ENCODE assay signal across 36 cellular contexts in the genomic region with DNA sequence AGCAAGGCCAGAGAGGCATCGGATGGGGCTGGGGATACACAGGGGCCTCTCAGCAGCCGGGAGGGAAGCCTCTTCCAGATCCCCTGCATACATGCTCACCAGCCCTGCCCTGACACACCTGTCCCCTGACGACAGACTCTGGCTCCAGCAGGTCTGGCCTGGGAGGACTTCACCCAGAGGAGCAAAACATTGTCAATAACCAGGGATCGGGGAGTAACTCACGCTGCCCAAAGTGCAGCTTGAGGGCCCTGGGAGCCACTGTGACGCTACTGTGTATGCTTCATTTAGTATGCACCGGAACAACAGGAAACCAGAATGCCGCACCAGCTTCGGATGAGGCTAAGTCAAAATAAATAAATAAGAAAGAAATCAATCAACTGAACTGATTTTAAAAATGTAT. TPM values are rescaled to one million over a fixed set of nuclear protein-coding genes. Genes with fewer than 3 reads are reported as not detected.
DNase-seq lines count a peak whose midpoint lies in the region; ATAC-seq and TF ChIP-seq lines count a peak whose summit lies in the region.
"Had no signal": no experiment of that assay in that cellular context is flagged by ENCODE, and none has a peak within 500 bp of the region (broad histone marks: within the 10 kb centered on the region; RNA-seq: fewer than 3 reads in every experiment).

No MANE protein-coding gene starts in this region.

- H4K20me1 ChIP-seq in BLaER1 = no peaks in the 10 kb centered on the region

- intact Hi-C loops in Calu3 (cut with micrococcal nuclease; ENCODE audit: unreplicated experiment) = no loop called here

- peak overlapping the region; percentile 79 for H3K9ac ChIP-seq in BLaER1

- no peak overlapping the region for H3K27ac Mint-ChIP-seq in T-helper 17 cell
- H3K27ac Mint-ChIP-seq in naive B cell = peak overlapping the region; percentile 90 to 99 (median 95)
- no peak overlapping the region for H3K27ac Mint-ChIP-seq in Calu3 (ENCODE audit: unreplicated experiment)
- H3K27ac Mint-ChIP-seq: activated naive CD8-positive, alpha-beta T cell treated with anti-CD3 and anti-CD28 coated beads for 36 hours had no signal

- H3K4me3 Mint-ChIP-seq in T-helper 17 cell = no peak overlapping the region
- H3K4me3 Mint-ChIP-seq in naive B cell = peak overlapping the region; percentile 35 to 89 (median 70)
- no peak overlapping the region for H3K4me3 Mint-ChIP-seq in Calu3 (ENCODE audit: low read depth, unreplicated experiment)
- H3K4me3 Mint-ChIP-seq: activated naive CD8-positive, alpha-beta T cell treated with anti-CD3 and anti-CD28 coated beads for 36 hours; activated T-cell treated with anti-CD3 and anti-CD28 coated beads, Interleukin-2, amount 50 U/mL, for 4 hours; stimulated activated naive B cell treated with anti-CD40 and anti-IgM and Interleukin-4, amounts not matched to agents 10 μg/mL and 1 μg/mL and 100 μg/mL, for 72 hours had no signal

- H3K36me3 ChIP-seq in BLaER1 = no peaks in the 10 kb centered on the region
- H3K36me3 ChIP-seq: sigmoid colon, suprapubic skin, upper lobe of right lung had no signal

- CTCF ChIA-PET in Calu3 (lab: Charles Lee) = interaction anchor here (0.6 to 1.2 kb wide), 2 partner anchors 10 to 358 kb away, joined by 3 to 4 read pairs; no protein-coding TSS in a partner anchor

- DNase-seq in DMS79 (lab: John Stamatoyannopoulos, UW) (peak; percentile 81), T-helper 17 cell (no peak), naive B cell (no peak), Calu3 (no peak)
- DNase-seq in stimulated activated CD4-positive, alpha-beta T cell treated with anti-CD3 and anti-CD28 coated beads, Interleukin-2, amount 100 ng/mL, for 48 hours = no peak
- no peak for DNase-seq in effector CD4-positive, alpha-beta T cell
- DNase-seq: activated CD4-positive, CD25-positive, alpha-beta regulatory T cell; activated gamma-delta T cell; activated naive CD8-positive, alpha-beta T cell treated with anti-CD3 and anti-CD28 coated beads for 36 hours; activated T-cell treated with anti-CD3 and anti-CD28 coated beads, Interleukin-2, amount 50 U/mL, for 4 hours; aorta; Caco-2; effector memory CD4-positive, alpha-beta T cell; GOT3; hypothalamus; left colon; mesenchymal stem cell; NCI-H1048; NCI-H1930; NCI-H226; NCI-H774; sigmoid colon; stimulated activated CD4-positive, alpha-beta T cell treated with anti-CD3 and anti-CD28 coated beads, Interleukin-15, amount 100 ng/mL, for 24 hours; stimulated activated naive B cell treated with anti-CD40 and anti-IgM and Interleukin-4, amounts not matched to agents 10 μg/mL and 1 μg/mL and 100 μg/mL, for 72 hours; T-helper 1 cell; upper lobe of right lung had no signal

- no peak for TF ChIP-seq CTCF in Calu3 (IDR thresholded peaks at IDR 0.05; ENCODE audit: unreplicated experiment)

- H3K4me1 ChIP-seq in BLaER1 = peaks cover 98% of the 10 kb centered on the region
- H3K4me1 ChIP-seq: sigmoid colon had no signal

- H3K4me3 ChIP-seq in BLaER1 = peak overlapping the region; percentile 40
- H3K4me3 ChIP-seq: K562, sigmoid colon, SK-N-MC, suprapubic skin, upper lobe of right lung had no signal

- peaks cover 6% of the 10 kb centered on the region for H3K27me3 Mint-ChIP-seq in T-helper 17 cell
- H3K27me3 Mint-ChIP-seq in naive B cell = no peaks in the 10 kb centered on the region
- H3K27me3 Mint-ChIP-seq in Calu3 (ENCODE audit: unreplicated experiment) = no peaks in the 10 kb centered on the region
- H3K27me3 Mint-ChIP-seq: stimulated activated naive B cell treated with anti-CD40 and anti-IgM and Interleukin-4, amounts not matched to agents 10 μg/mL and 1 μg/mL and 100 μg/mL, for 72 hours had no signal

- H3K9me3 ChIP-seq in BLaER1 = no peaks in the 10 kb centered on the region
- no peaks in the 10 kb centered on the region for H3K9me3 ChIP-seq in T-helper 17 cell (ENCODE audit: control insufficient read depth, low read length, poor library complexity, severe bottlenecking)
- H3K9me3 ChIP-seq: Caco-2, sigmoid colon, suprapubic skin, upper lobe of right lung had no signal

- H3K9me3 Mint-ChIP-seq in naive B cell (no peaks in the 10 kb centered on the region), Calu3 (ENCODE audit: low read depth, unreplicated experiment) (no peaks in the 10 kb centered on the region)
- H3K9me3 Mint-ChIP-seq: activated naive CD8-positive, alpha-beta T cell treated with anti-CD3 and anti-CD28 coated beads for 36 hours; activated T-cell treated with anti-CD3 and anti-CD28 coated beads, Interleukin-2, amount 50 U/mL, for 4 hours; stimulated activated naive B cell treated with anti-CD40 and anti-IgM and Interleukin-4, amounts not matched to agents 10 μg/mL and 1 μg/mL and 100 μg/mL, for 72 hours had no signal

- H3K36me3 Mint-ChIP-seq in T-helper 17 cell (ENCODE audit: low read depth) (no peaks in the 10 kb centered on the region), naive B cell (no peaks in the 10 kb centered on the region), Calu3 (ENCODE audit: insufficient read depth, unreplicated experiment) (peaks cover 14% of the 10 kb centered on the region)
- H3K36me3 Mint-ChIP-seq: activated naive CD8-positive, alpha-beta T cell treated with anti-CD3 and anti-CD28 coated beads for 36 hours; stimulated activated naive B cell treated with anti-CD40 and anti-IgM and Interleukin-4, amounts not matched to agents 10 μg/mL and 1 μg/mL and 100 μg/mL, for 72 hours had no signal

- H3K27me3 ChIP-seq in BLaER1 = no peaks in the 10 kb centered on the region
- H3K27me3 ChIP-seq: suprapubic skin, upper lobe of right lung had no signal

- H3K27ac ChIP-seq in BLaER1 = peak overlapping the region; percentile 97
- H3K27ac ChIP-seq: C4-2B, epithelial cell of prostate, sigmoid colon, SK-N-MC, suprapubic skin had no signal

- peak overlapping the region; percentile 95 for H3K4me2 ChIP-seq in BLaER1

- H3K4me1 Mint-ChIP-seq in T-helper 17 cell (peaks cover 7% of the 10 kb centered on the region), naive B cell (peaks cover 55 to 92% (median 79%) of the 10 kb centered on the region in 3 donors), Calu3 (ENCODE audit: low read depth, unreplicated experiment) (peaks cover 48% of the 10 kb centered on the region)

- BruUV-seq in Calu3 (replicated peaks; lab: Mats Ljungman, UMichigan) = no TSS peak

- ATAC-seq in T-helper 17 cell (peak; percentile 38), naive B cell (ENCODE audit: low read depth in 2 of 2) (peak; percentile 48 to 53), GM21367 (IDR thresholded peaks at IDR 0.05; ENCODE audit: unreplicated experiment) (no peak)
- ATAC-seq: activated T-cell treated with anti-CD3 and anti-CD28 coated beads, Interleukin-2, amount 50 U/mL, for 4 hours; left colon; stimulated activated naive B cell treated with anti-CD40 and anti-IgM and Interleukin-4, amounts not matched to agents 10 μg/mL and 1 μg/mL and 100 μg/mL, for 72 hours; upper lobe of right lung had no signal

RNA-seq across cellular contexts. Expression of a gene that starts 12.4 kb away (rescaled TPM):
- 10 to 100 TPM in 1 of 2 donors, 1 to 10 TPM in 1; 1.3 to 36.1 TPM for total RNA-seq in T-helper 17 cell
- 100 to 1,000 TPM; 364 to 971 (median 552) TPM for polyA plus RNA-seq in naive B cell (ENCODE audit: low read depth in 6 of 6)
- total RNA-seq in Calu3 (2022) = 5.9 and 7.6 TPM in 2 replicates
- total RNA-seq: Caco-2, suprapubic skin had no signal
- polyA plus RNA-seq: AG04450 had no signal

RNA-seq across cellular contexts. Expression of a gene that starts 24.6 kb away (rescaled TPM):
- total RNA-seq in T-helper 17 cell (not detected), Calu3 (2022) (not detected in 2 replicates)
- polyA plus RNA-seq in naive B cell (ENCODE audit: low read depth in 6 of 6) = under 1 TPM in 4 of 6 donors, not detected in 2; 0.12 to 0.41 (median 0.29) TPM
- total RNA-seq: HT1080, left colon, posterior vena cava, suprapubic skin, upper lobe of right lung had no signal
- polyA plus RNA-seq: AG04450, aorta had no signal

RNA-seq across cellular contexts. Expression of a gene that starts 31.1 kb away (rescaled TPM):
- total RNA-seq in T-helper 17 cell (1 to 10 TPM in 1 of 2 donors, not detected in 1; 1.4 TPM), Calu3 (2022) (not detected in 2 replicates)
- polyA plus RNA-seq in naive B cell (ENCODE audit: low read depth in 6 of 6) = 1 to 10 TPM in 2 of 6 donors, under 1 TPM in 4; 0.14 to 1.9 (median 0.75) TPM
- total RNA-seq: activated T-cell treated with anti-CD3 and anti-CD28 coated beads, Interleukin-2, amount 50 U/mL, for 4 hours; aorta; Caco-2; K562; posterior vena cava; sigmoid colon; suprapubic skin; upper lobe of right lung had no signal
- polyA plus RNA-seq: AG04450, aorta, K562 had no signal

RNA-seq across cellular contexts. Expression of a gene that starts 34.2 kb away (rescaled TPM):
- 1 to 10 TPM in 1 of 2 donors, under 1 TPM in 1; 0.55 to 2.8 TPM for total RNA-seq in T-helper 17 cell
- under 1 TPM in 1 of 6 donors, not detected in 5; 0.12 TPM for polyA plus RNA-seq in naive B cell (ENCODE audit: low read depth in 6 of 6)
- total RNA-seq in Calu3 (2022) = 0.45 TPM in 1 of 2 replicates, not detected in the other
- total RNA-seq: Caco-2, HT1080, left colon, posterior vena cava had no signal
- polyA plus RNA-seq: AG04450, aorta had no signal

RNA-seq across cellular contexts. Expression of a gene that starts 41.7 kb away (rescaled TPM):
- under 1 TPM; 0.70 to 0.78 TPM for total RNA-seq in T-helper 17 cell
- under 1 TPM in 1 of 6 donors, not detected in 5; 0.17 TPM for polyA plus RNA-seq in naive B cell (ENCODE audit: low read depth in 6 of 6)
- not detected in 2 replicates for total RNA-seq in Calu3 (2022)
- total RNA-seq: Caco-2, K562, left colon, suprapubic skin, upper lobe of right lung had no signal
- polyA plus RNA-seq: AG04450, aorta, K562 had no signal

Comparison
In these comparisons a context has a peak if more than half of its experiments do, and no peak if none do; other contexts are left out.
1. H3K27ac Mint-ChIP-seq: peak in naive B cell (6 of 6); none in T-helper 17 cell (single experiment) and Calu3 (single experiment).
2. H3K4me3 Mint-ChIP-seq: peak in naive B cell (8 of 8); none in T-helper 17 cell (single experiment) and Calu3 (single experiment).